1 cellular context compared by ENCODE assay signal in genomic region chr16:2107791-2108125, GRCh38. TPM values are rescaled to one million over a fixed set of nuclear protein-coding genes. Genes with fewer than 3 reads are reported as not detected.
"Had no signal": no experiment of that assay in that cellular context is flagged by ENCODE, and none has a peak within 500 bp of the region (broad histone marks: within the 10 kb centered on the region; RNA-seq: fewer than 3 reads in every experiment).

No MANE protein-coding gene starts in this region.

RNA-seq across cellular contexts. Expression of gene RAB26, which starts 40.7 kb away (rescaled TPM):
- total RNA-seq: activated naive CD4-positive, alpha-beta T cell treated with anti-CD3 and anti-CD28 coated beads for 36 hours had no signal
